ENCODE assay signal across 4 cellular contexts in genomic region chr1:23688281-23688680, GRCh38. TPM values are rescaled to one million over a fixed set of nuclear protein-coding genes. Genes with fewer than 3 reads are reported as not detected.
DNase-seq lines count a peak whose midpoint lies in the region; ATAC-seq and TF ChIP-seq lines count a peak whose summit lies in the region.
"Not testable (repeated sequence)": the region's sequence is repeated elsewhere in the genome, so short reads cannot be mapped to it uniquely, and the experiment has no call there.

No MANE protein-coding gene starts in this region.

- not testable (repeated sequence) for H3K36me3 Mint-ChIP-seq in glutamatergic neuron (ENCODE audit: unreplicated experiment)

- not testable (repeated sequence) for H3K4me1 Mint-ChIP-seq in glutamatergic neuron (ENCODE audit: low read depth, unreplicated experiment)

- not testable (repeated sequence) for H3K9me3 Mint-ChIP-seq in glutamatergic neuron (ENCODE audit: unreplicated experiment)

- not testable (repeated sequence) for H3K27ac ChIP-seq in DND-41 (ENCODE audit: low read length); WERI-Rb-1

- intact Hi-C loops in posterior vena cava (cut with DNase I): not testable (repeated sequence)

- H3K27me3 ChIP-seq in DND-41 (ENCODE audit: insufficient read depth, low read length, poor library complexity); WERI-Rb-1 (ENCODE audit: insufficient read depth, low read depth, severe bottlenecking): not testable (repeated sequence)

- not testable (repeated sequence) for H3K9ac ChIP-seq in DND-41 (ENCODE audit: low read depth, low read length)

- H3K9me3 ChIP-seq in DND-41 (ENCODE audit: insufficient read depth, low read length, severe bottlenecking); WERI-Rb-1 (ENCODE audit: severe bottlenecking): not testable (repeated sequence)

- H3K27ac Mint-ChIP-seq in glutamatergic neuron (ENCODE audit: unreplicated experiment): not testable (repeated sequence)

- DNase-seq in DND-41 (peak; percentile 57), WERI-Rb-1 (peak; percentile 34), glutamatergic neuron (peak; percentile 45), posterior vena cava (ENCODE audit: low spot score) (peak; percentile 52)

- not testable (repeated sequence) for H3K4me3 Mint-ChIP-seq in glutamatergic neuron (ENCODE audit: unreplicated experiment)

- peaks cover 19% of the 10 kb centered on the region for H3K4me1 ChIP-seq in DND-41 (ENCODE audit: insufficient read depth, low read length)

- not testable (repeated sequence) for TF ChIP-seq CTCF in DND-41 (IDR thresholded peaks at IDR 0.05; ENCODE audit: borderline replicate concordance, extremely low read depth, low read length, poor library complexity, severe bottlenecking); WERI-Rb-1 (IDR thresholded peaks at IDR 0.05; ENCODE audit: low read depth, low read length); glutamatergic neuron (IDR thresholded peaks at IDR 0.05; ENCODE audit: partially characterized antibody, unreplicated experiment)

- H2AFZ ChIP-seq in DND-41 (ENCODE audit: low read depth, low read length): not testable (repeated sequence)

- H3K79me2 ChIP-seq in DND-41 (ENCODE audit: insufficient read depth, low read length): peaks cover 17% of the 10 kb centered on the region

- H3K27me3 Mint-ChIP-seq in glutamatergic neuron (ENCODE audit: unreplicated experiment): not testable (repeated sequence)

- not testable (repeated sequence) for ATAC-seq in DND-41 (ENCODE audit: insufficient read depth, low read depth)

- not testable (repeated sequence) for H3K4me3 ChIP-seq in DND-41 (ENCODE audit: low read depth in 1 of 2, low read length in 2 of 2); WERI-Rb-1 (ENCODE audit: low read depth, low read length)

- H4K20me1 ChIP-seq in DND-41 (ENCODE audit: insufficient read depth, low read length): peaks cover 16% of the 10 kb centered on the region

- not testable (repeated sequence) for H3K4me2 ChIP-seq in DND-41 (ENCODE audit: insufficient read depth, low read length)

- H3K36me3 ChIP-seq in DND-41 (ENCODE audit: insufficient read depth, low read length) (peaks cover 15% of the 10 kb centered on the region), WERI-Rb-1 (peaks cover 15% of the 10 kb centered on the region)

RNA-seq across cellular contexts. Expression of gene RPL11, which starts 3.3 kb away (rescaled TPM):
- total RNA-seq in glutamatergic neuron (ENCODE audit: unreplicated experiment) (657 TPM), posterior vena cava (100 to 1,000 TPM; 706 to 724 TPM)

RNA-seq across cellular contexts. Expression of gene ELOA, which starts 55.0 kb away (rescaled TPM):
- total RNA-seq in glutamatergic neuron (ENCODE audit: unreplicated experiment): 40.6 TPM
- total RNA-seq in posterior vena cava: 10 to 100 TPM; 34.4 to 34.8 TPM
